In genomic region chr17:66661857-66662256, GRCh38 we compare ENCODE assay signal across 12 cellular contexts.
"Had no signal": no experiment of that assay in that cellular context is flagged by ENCODE, and none has a peak within 500 bp of the region (broad histone marks: within the 10 kb centered on the region; RNA-seq: fewer than 3 reads in every experiment).

No MANE protein-coding gene starts in this region.

- H3K27ac ChIP-seq: dorsolateral prefrontal cortex, hepatocyte, pancreas, spleen, stomach, testis, upper lobe of left lung had no signal

- H3K4me2 ChIP-seq: hepatocyte had no signal

- H3K4me3 ChIP-seq: dorsolateral prefrontal cortex, hepatocyte, pancreas, spleen, stomach, testis, upper lobe of left lung had no signal

- FAIRE-seq: pancreas had no signal

- H3K4me1 ChIP-seq: pancreas, spleen, testis, upper lobe of left lung had no signal

- H3K9me3 ChIP-seq: pancreas, stomach, testis, upper lobe of left lung had no signal

- H2AFZ ChIP-seq: hepatocyte had no signal

- H3K27me3 ChIP-seq: dorsolateral prefrontal cortex, hepatocyte, pancreas, spleen, stomach, testis, upper lobe of left lung had no signal

- DNase-seq: activated CD4-positive, alpha-beta T cell treated with anti-CD3 and anti-CD28 coated beads for 1 hour; activated CD4-positive, alpha-beta T cell treated with anti-CD3 and anti-CD28 coated beads, Interleukin-2, amount 50 U/mL, for 48 hours; activated naive CD4-positive, alpha-beta T cell treated with anti-CD3 and anti-CD28 coated beads, Interleukin-2, amount 50 U/mL, for 16 hours; dorsolateral prefrontal cortex; islet precursor cell; pancreas; spleen; testis; upper lobe of left lung had no signal

- H3K79me2 ChIP-seq: hepatocyte had no signal

- H3K36me3 ChIP-seq: pancreas, spleen, stomach, upper lobe of left lung had no signal

- ATAC-seq: sciatic nerve had no signal
